14 cellular contexts compared by ENCODE assay signal in the genomic region with DNA sequence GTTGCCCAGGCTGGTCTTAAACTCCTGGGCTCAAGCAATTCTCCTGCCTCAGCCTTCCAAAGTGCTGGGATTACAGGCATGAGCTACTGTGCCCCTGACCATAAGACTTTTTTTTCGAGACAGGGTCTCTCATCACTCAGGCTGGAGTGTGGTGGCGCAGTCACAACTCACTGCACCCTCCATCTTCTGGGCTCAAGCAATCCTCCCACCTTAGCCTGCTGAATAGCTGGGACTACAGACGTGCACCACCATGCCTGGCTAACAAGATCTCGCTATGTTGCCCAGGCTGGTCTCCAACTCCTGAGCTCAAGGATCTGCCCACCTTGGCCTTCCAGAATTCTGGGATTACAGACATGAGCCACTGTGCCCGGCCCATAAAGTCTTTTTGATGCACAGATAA. TPM values are rescaled to one million over a fixed set of nuclear protein-coding genes. Genes with fewer than 3 reads are reported as not detected.
A peak's percentile ranks its signal among the peaks of the same experiment; 100 is the strongest.
DNase-seq lines count a peak whose midpoint lies in the region; ATAC-seq and TF ChIP-seq lines count a peak whose summit lies in the region.
"Had no signal": no experiment of that assay in that cellular context is flagged by ENCODE, and none has a peak within 500 bp of the region (broad histone marks: within the 10 kb centered on the region; RNA-seq: fewer than 3 reads in every experiment).

No MANE protein-coding gene starts in this region.

- CTCF ChIA-PET in T-cell (lab: Charles Lee) = interaction anchor here (1.0 to 2.0 kb wide), 3 partner anchors 8 to 52 kb away, joined by 3 to 10 read pairs (median 7); a partner anchor contains a TSS

- H3K9me3 ChIP-seq in gastrocnemius medialis = no peaks in the 10 kb centered on the region
- H3K9me3 ChIP-seq: adrenal gland had no signal

- H3K27ac Mint-ChIP-seq in T-cell = peak overlapping the region; percentile 96
- no peak overlapping the region for H3K27ac Mint-ChIP-seq in glutamatergic neuron (ENCODE audit: unreplicated experiment)
- H3K27ac Mint-ChIP-seq: T-helper 1 cell treated with Interleukin-12 subunit alpha and Interleukin-12 subunit beta and Interleukin-4 antibody, amounts not matched to agents 30 μg/mL and 1 μg/mL, for 36 hours had no signal

- H3K4me1 Mint-ChIP-seq in activated T-cell treated with anti-CD3 and anti-CD28 coated beads, Interleukin-2, amount 50 U/mL, for 4 hours (ENCODE audit: low read depth) = peaks cover 57% of the 10 kb centered on the region
- peaks cover 73 to 82% (median 74%) of the 10 kb centered on the region in 3 donors for H3K4me1 Mint-ChIP-seq in T-cell
- H3K4me1 Mint-ChIP-seq in glutamatergic neuron (ENCODE audit: low read depth, unreplicated experiment) = no peaks in the 10 kb centered on the region

- no peaks in the 10 kb centered on the region for H3K27me3 ChIP-seq in gastrocnemius medialis
- H3K27me3 ChIP-seq: adrenal gland, dorsolateral prefrontal cortex had no signal

- no peak for TF ChIP-seq POLR2A in gastrocnemius medialis (IDR thresholded peaks at IDR 0.05)

- H3K27ac ChIP-seq in epithelial cell of prostate (peak overlapping the region; percentile 97), gastrocnemius medialis (peak overlapping the region in 3 of 4 donors; percentile 10 to 94 (median 91))

- H3K4me3 Mint-ChIP-seq in activated T-cell treated with anti-CD3 and anti-CD28 coated beads, Interleukin-2, amount 50 U/mL, for 4 hours = peak overlapping the region; percentile 8
- H3K4me3 Mint-ChIP-seq in T-cell = peak overlapping the region in 2 of 3 donors; percentile 34 to 92
- no peak overlapping the region for H3K4me3 Mint-ChIP-seq in glutamatergic neuron (ENCODE audit: unreplicated experiment)
- H3K4me3 Mint-ChIP-seq: T-helper 1 cell treated with Interleukin-12 subunit alpha and Interleukin-12 subunit beta and Interleukin-4 antibody, amounts not matched to agents 30 μg/mL and 1 μg/mL, for 36 hours had no signal

- H3K36me3 Mint-ChIP-seq in activated T-cell treated with anti-CD3 and anti-CD28 coated beads, Interleukin-2, amount 50 U/mL, for 4 hours (ENCODE audit: insufficient read depth) = peaks cover 17% of the 10 kb centered on the region
- peaks cover 27% of the 10 kb centered on the region for H3K36me3 Mint-ChIP-seq in T-cell
- H3K36me3 Mint-ChIP-seq in glutamatergic neuron (ENCODE audit: unreplicated experiment) = no peaks in the 10 kb centered on the region

- no peak overlapping the region for H3K4me3 ChIP-seq in gastrocnemius medialis

- H3K27me3 Mint-ChIP-seq in activated T-cell treated with anti-CD3 and anti-CD28 coated beads, Interleukin-2, amount 50 U/mL, for 4 hours (ENCODE audit: low read depth) = no peaks in the 10 kb centered on the region
- H3K27me3 Mint-ChIP-seq in T-cell (no peaks in the 10 kb centered on the region), glutamatergic neuron (ENCODE audit: unreplicated experiment) (peaks cover 3% of the 10 kb centered on the region)

- no peak for DNase-seq in activated T-cell treated with anti-CD3 and anti-CD28 coated beads, Interleukin-2, amount 50 U/mL, for 4 hours
- no peak for DNase-seq in activated T-cell treated with anti-CD3 and anti-CD28 coated beads, Interleukin-2, amount 50 U/mL, for 48 hours
- peak in 1 of 34 experiments; percentile 23 for DNase-seq in T-cell
- DNase-seq in epithelial cell of prostate (ENCODE audit: low read depth, low spot score) = no peak
- DNase-seq in gastrocnemius medialis = no peak
- no peak for DNase-seq in glutamatergic neuron
- DNase-seq in RKO (ENCODE audit: low spot score) = no peak
- no peak for DNase-seq in effector CD8-positive, alpha-beta T cell (lab: John Stamatoyannopoulos, UW)
- DNase-seq: adrenal gland, dorsolateral prefrontal cortex, NCI-H1048 had no signal

- intact Hi-C loops in gastrocnemius medialis (cut with DNase I; ENCODE audit: low total_unique reads) = no loop called here

- H3K36me3 ChIP-seq in gastrocnemius medialis = peaks cover 0 to 31% of the 10 kb centered on the region in 2 donors

- TF ChIP-seq CTCF in gastrocnemius medialis (IDR thresholded peaks at IDR 0.05 in 4 of 5, conservative IDR thresholded peaks at IDR 0.05 in 1 of 5) (no peak), glutamatergic neuron (IDR thresholded peaks at IDR 0.05; ENCODE audit: partially characterized antibody, unreplicated experiment) (no peak)

- peaks cover 6 to 17% of the 10 kb centered on the region in 2 donors for H3K4me1 ChIP-seq in gastrocnemius medialis

- H3K9me3 Mint-ChIP-seq in activated T-cell treated with anti-CD3 and anti-CD28 coated beads, Interleukin-2, amount 50 U/mL, for 4 hours = no peaks in the 10 kb centered on the region
- H3K9me3 Mint-ChIP-seq in T-cell (no peaks in the 10 kb centered on the region), glutamatergic neuron (ENCODE audit: unreplicated experiment) (peaks cover 7% of the 10 kb centered on the region)
- H3K9me3 Mint-ChIP-seq: T-helper 1 cell treated with Interleukin-12 subunit alpha and Interleukin-12 subunit beta and Interleukin-4 antibody, amounts not matched to agents 30 μg/mL and 1 μg/mL, for 36 hours had no signal

- no peak for ATAC-seq in activated T-cell treated with anti-CD3 and anti-CD28 coated beads, Interleukin-2, amount 50 U/mL, for 4 hours
- ATAC-seq in T-cell (replicated peaks in 1 of 4) (no peak), gastrocnemius medialis (no peak)
- ATAC-seq: HepG2, Panc1 had no signal

- in situ Hi-C loops in gastrocnemius medialis (cut with MboI; ENCODE audit: low sequenced_read_pairs in 4 of 4) = no loop called here

- POLR2A ChIA-PET in T-cell (lab: Charles Lee) = interaction anchor here in 1 of 2 donors (0.7 kb wide), 1 partner anchor 48 kb away, joined by 3 read pairs; no protein-coding TSS in a partner anchor

RNA-seq across cellular contexts. Expression of a gene that starts 1.9 kb away (rescaled TPM):
- total RNA-seq in activated T-cell treated with anti-CD3 and anti-CD28 coated beads, Interleukin-2, amount 50 U/mL, for 4 hours = 1 to 10 TPM in 2 of 3 donors, under 1 TPM in 1; 0.99 to 1.3 (median 1.1) TPM
- total RNA-seq in T-cell (1 to 10 TPM in 4 of 5 donors, under 1 TPM in 1; 0.61 to 4.8 (median 3.3) TPM), gastrocnemius medialis (10 to 100 TPM in 3 of 4 donors, 1 to 10 TPM in 1; 6.2 to 16.2 (median 12.4) TPM), glutamatergic neuron (ENCODE audit: unreplicated experiment) (1.8 TPM)

RNA-seq across cellular contexts. Expression of a gene that starts 10.0 kb away (rescaled TPM):
- 100 to 1,000 TPM; 126 to 148 (median 142) TPM for total RNA-seq in activated T-cell treated with anti-CD3 and anti-CD28 coated beads, Interleukin-2, amount 50 U/mL, for 4 hours
- total RNA-seq in T-cell (100 to 1,000 TPM; 419 to 475 (median 450) TPM), gastrocnemius medialis (10 to 100 TPM; 13.2 to 31.7 (median 22.8) TPM), glutamatergic neuron (ENCODE audit: unreplicated experiment) (127 TPM)

RNA-seq across cellular contexts. Expression of a gene that starts 10.7 kb away (rescaled TPM):
- 1 to 10 TPM; 2.3 to 2.8 (median 2.6) TPM for total RNA-seq in activated T-cell treated with anti-CD3 and anti-CD28 coated beads, Interleukin-2, amount 50 U/mL, for 4 hours
- 1 to 10 TPM; 3.6 to 4.9 (median 3.9) TPM for total RNA-seq in T-cell
- 1 to 10 TPM; 1.5 to 9.2 (median 5.4) TPM for total RNA-seq in gastrocnemius medialis
- 504 TPM for total RNA-seq in glutamatergic neuron (ENCODE audit: unreplicated experiment)

RNA-seq across cellular contexts. Expression of a gene that starts 13.1 kb away (rescaled TPM):
- under 1 TPM; 0.22 to 0.53 (median 0.28) TPM for total RNA-seq in activated T-cell treated with anti-CD3 and anti-CD28 coated beads, Interleukin-2, amount 50 U/mL, for 4 hours
- total RNA-seq in T-cell (1 to 10 TPM in 3 of 5 donors, under 1 TPM in 2; 0.54 to 2.6 (median 2.2) TPM), gastrocnemius medialis (under 1 TPM in 2 of 4 donors, not detected in 2; 0.13 to 0.25 TPM), glutamatergic neuron (ENCODE audit: unreplicated experiment) (1.4 TPM)

RNA-seq across cellular contexts. Expression of a gene that starts 21.1 kb away (rescaled TPM):
- 10 to 100 TPM; 22.0 to 25.7 (median 22.2) TPM for total RNA-seq in activated T-cell treated with anti-CD3 and anti-CD28 coated beads, Interleukin-2, amount 50 U/mL, for 4 hours
- total RNA-seq in T-cell (10 to 100 TPM; 29.6 to 41.3 (median 32.5) TPM), gastrocnemius medialis (10 to 100 TPM; 11.9 to 20.5 (median 17.9) TPM), glutamatergic neuron (ENCODE audit: unreplicated experiment) (5.4 TPM)
- total RNA-seq: HepG2 had no signal

Comparison
In these comparisons a context has a peak if more than half of its experiments do, and no peak if none do; other contexts are left out.
1. RNA of a gene that starts 10.7 kb away (total RNA-seq): 504 TPM in glutamatergic neuron (single experiment); 1.5 to 9.2 TPM in gastrocnemius medialis, 3.6 to 4.9 TPM in T-cell and 2.3 to 2.8 TPM in activated T-cell treated with anti-CD3 and anti-CD28 coated beads, Interleukin-2, amount 50 U/mL, for 4 hours; every median in the first group is over 10 times any median in the second.